1 cellular context compared by ENCODE assay signal in the genomic region with DNA sequence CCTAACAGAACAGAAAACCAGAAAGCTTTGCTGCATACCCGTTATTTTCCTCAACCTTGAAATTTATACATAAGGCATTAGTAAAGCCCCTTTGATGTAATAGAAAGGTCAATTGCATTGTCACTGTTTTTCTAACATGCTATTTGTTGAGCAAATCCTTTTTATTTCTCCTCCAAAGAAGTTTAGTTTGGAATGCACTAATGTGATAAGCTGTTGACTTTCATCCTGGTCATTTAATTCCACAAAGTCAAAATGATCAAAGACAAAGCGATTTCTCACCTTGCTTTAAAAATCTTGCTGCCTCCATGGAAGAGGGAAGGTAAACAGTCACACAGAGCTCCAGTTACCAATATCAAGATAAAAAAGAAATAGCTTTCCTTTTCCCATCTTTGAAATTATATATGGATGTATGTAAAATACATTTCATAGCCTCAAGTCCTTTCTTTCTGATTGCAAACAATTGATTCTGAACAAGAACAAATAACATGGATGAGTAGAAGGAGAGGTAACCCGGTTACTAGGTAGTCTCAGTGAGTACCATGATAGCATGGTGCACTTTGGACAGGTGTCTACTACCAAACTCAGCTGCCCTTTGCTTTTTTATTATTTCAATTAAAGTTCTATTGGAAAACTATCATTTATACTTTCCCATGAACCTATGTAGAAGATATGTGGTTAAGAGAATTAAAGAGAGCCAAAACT.
A peak's percentile ranks its signal among the peaks of the same experiment; 100 is the strongest.
TF ChIP-seq lines count a peak whose summit lies in the region.

No MANE protein-coding gene starts in this region.

TF ChIP-seq in HepG2, 621 proteins besides CTCF, POLR2A, EP300 and RAD21 (continued from another document and continues in another):
- TF ChIP-seq REPIN1 (CRISPR knock-in tag; IDR thresholded peaks at IDR 0.05; ENCODE audit: borderline replicate concordance, low read depth) (no peak), DMAP1 (CRISPR knock-in tag; IDR thresholded peaks at IDR 0.05) (no peak), ZBTB7A (CRISPR knock-in tag; IDR thresholded peaks at IDR 0.05) (no peak), AHR (CRISPR knock-in tag; IDR thresholded peaks at IDR 0.05) (no peak), NFIB (CRISPR knock-in tag; IDR thresholded peaks at IDR 0.05; ENCODE audit: borderline replicate concordance) (no peak), SMAD9 (CRISPR knock-in tag; IDR thresholded peaks at IDR 0.05) (no peak), ZNF558 (CRISPR knock-in tag; IDR thresholded peaks at IDR 0.05; ENCODE audit: borderline replicate concordance) (no peak), THYN1 (CRISPR knock-in tag; IDR thresholded peaks at IDR 0.05; ENCODE audit: borderline replicate concordance, low read depth) (peak; percentile 29; the same call in 1 of the 2 replicates), NFIC (IDR thresholded peaks at IDR 0.05; ENCODE audit: low read length) (peak; percentile 94), ZNF891 (CRISPR knock-in tag; IDR thresholded peaks at IDR 0.05) (no peak), HMG20B (CRISPR knock-in tag; conservative IDR thresholded peaks at IDR 0.05) (peak; percentile 86), ZNF615 (CRISPR knock-in tag; IDR thresholded peaks at IDR 0.05; ENCODE audit: borderline replicate concordance) (no peak), ZFP36L1 (CRISPR knock-in tag; IDR thresholded peaks at IDR 0.05) (no peak), ZNF543 (CRISPR knock-in tag; IDR thresholded peaks at IDR 0.05) (no peak), FOXA3 (CRISPR knock-in tag; IDR thresholded peaks at IDR 0.05) (peak; percentile 77), KAT8 (CRISPR knock-in tag; IDR thresholded peaks at IDR 0.05) (peak; percentile 14; the same call in 1 of the 2 replicates), ZNF441 (CRISPR knock-in tag; IDR thresholded peaks at IDR 0.05; ENCODE audit: borderline replicate concordance) (no peak), ZNF232 (CRISPR knock-in tag; IDR thresholded peaks at IDR 0.05; ENCODE audit: borderline replicate concordance) (no peak), ZNF563 (CRISPR knock-in tag; IDR thresholded peaks at IDR 0.05) (no peak), ZNF446 (CRISPR knock-in tag; IDR thresholded peaks at IDR 0.05) (no peak), JARID2 (CRISPR knock-in tag; IDR thresholded peaks at IDR 0.05; ENCODE audit: insufficient replicate concordance) (no peak), HNRNPUL1 (IDR thresholded peaks at IDR 0.05; ENCODE audit: low read depth, low read length) (no peak), CBX5 (CRISPR knock-in tag; IDR thresholded peaks at IDR 0.05; ENCODE audit: borderline replicate concordance) (no peak), RXRA (CRISPR knock-in tag; IDR thresholded peaks at IDR 0.05) (no peak), FOXM1 (CRISPR knock-in tag; IDR thresholded peaks at IDR 0.05) (no peak), ZNF570 (CRISPR knock-in tag; IDR thresholded peaks at IDR 0.05; ENCODE audit: borderline replicate concordance) (no peak), SOX6 (IDR thresholded peaks at IDR 0.05) (no peak), SOX6 (CRISPR knock-in tag; IDR thresholded peaks at IDR 0.05) (peak; percentile 90), CENPX (CRISPR knock-in tag; IDR thresholded peaks at IDR 0.05) (no peak), ZNF253 (CRISPR knock-in tag; IDR thresholded peaks at IDR 0.05; ENCODE audit: borderline replicate concordance) (no peak), ZNF331 (CRISPR knock-in tag; IDR thresholded peaks at IDR 0.05) (peak; percentile 98), KLF11 (CRISPR knock-in tag; IDR thresholded peaks at IDR 0.05) (no peak)
- TF ChIP-seq, protein P1, sequence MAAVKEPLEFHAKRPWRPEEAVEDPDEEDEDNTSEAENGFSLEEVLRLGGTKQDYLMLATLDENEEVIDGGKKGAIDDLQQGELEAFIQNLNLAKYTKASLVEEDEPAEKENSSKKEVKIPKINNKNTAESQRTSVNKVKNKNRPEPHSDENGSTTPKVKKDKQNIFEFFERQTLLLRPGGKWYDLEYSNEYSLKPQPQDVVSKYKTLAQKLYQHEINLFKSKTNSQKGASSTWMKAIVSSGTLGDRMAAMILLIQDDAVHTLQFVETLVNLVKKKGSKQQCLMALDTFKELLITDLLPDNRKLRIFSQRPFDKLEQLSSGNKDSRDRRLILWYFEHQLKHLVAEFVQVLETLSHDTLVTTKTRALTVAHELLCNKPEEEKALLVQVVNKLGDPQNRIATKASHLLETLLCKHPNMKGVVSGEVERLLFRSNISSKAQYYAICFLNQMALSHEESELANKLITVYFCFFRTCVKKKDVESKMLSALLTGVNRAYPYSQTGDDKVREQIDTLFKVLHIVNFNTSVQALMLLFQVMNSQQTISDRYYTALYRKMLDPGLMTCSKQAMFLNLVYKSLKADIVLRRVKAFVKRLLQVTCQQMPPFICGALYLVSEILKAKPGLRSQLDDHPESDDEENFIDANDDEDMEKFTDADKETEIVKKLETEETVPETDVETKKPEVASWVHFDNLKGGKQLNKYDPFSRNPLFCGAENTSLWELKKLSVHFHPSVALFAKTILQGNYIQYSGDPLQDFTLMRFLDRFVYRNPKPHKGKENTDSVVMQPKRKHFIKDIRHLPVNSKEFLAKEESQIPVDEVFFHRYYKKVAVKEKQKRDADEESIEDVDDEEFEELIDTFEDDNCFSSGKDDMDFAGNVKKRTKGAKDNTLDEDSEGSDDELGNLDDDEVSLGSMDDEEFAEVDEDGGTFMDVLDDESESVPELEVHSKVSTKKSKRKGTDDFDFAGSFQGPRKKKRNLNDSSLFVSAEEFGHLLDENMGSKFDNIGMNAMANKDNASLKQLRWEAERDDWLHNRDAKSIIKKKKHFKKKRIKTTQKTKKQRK (IDR thresholded peaks at IDR 0.05; ENCODE audit: low read length) = no peak
- TF ChIP-seq, protein P2, sequence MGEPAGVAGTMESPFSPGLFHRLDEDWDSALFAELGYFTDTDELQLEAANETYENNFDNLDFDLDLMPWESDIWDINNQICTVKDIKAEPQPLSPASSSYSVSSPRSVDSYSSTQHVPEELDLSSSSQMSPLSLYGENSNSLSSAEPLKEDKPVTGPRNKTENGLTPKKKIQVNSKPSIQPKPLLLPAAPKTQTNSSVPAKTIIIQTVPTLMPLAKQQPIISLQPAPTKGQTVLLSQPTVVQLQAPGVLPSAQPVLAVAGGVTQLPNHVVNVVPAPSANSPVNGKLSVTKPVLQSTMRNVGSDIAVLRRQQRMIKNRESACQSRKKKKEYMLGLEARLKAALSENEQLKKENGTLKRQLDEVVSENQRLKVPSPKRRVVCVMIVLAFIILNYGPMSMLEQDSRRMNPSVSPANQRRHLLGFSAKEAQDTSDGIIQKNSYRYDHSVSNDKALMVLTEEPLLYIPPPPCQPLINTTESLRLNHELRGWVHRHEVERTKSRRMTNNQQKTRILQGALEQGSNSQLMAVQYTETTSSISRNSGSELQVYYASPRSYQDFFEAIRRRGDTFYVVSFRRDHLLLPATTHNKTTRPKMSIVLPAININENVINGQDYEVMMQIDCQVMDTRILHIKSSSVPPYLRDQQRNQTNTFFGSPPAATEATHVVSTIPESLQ (CRISPR knock-in tag; conservative IDR thresholded peaks at IDR 0.05) = no peak
- TF ChIP-seq, protein P3, sequence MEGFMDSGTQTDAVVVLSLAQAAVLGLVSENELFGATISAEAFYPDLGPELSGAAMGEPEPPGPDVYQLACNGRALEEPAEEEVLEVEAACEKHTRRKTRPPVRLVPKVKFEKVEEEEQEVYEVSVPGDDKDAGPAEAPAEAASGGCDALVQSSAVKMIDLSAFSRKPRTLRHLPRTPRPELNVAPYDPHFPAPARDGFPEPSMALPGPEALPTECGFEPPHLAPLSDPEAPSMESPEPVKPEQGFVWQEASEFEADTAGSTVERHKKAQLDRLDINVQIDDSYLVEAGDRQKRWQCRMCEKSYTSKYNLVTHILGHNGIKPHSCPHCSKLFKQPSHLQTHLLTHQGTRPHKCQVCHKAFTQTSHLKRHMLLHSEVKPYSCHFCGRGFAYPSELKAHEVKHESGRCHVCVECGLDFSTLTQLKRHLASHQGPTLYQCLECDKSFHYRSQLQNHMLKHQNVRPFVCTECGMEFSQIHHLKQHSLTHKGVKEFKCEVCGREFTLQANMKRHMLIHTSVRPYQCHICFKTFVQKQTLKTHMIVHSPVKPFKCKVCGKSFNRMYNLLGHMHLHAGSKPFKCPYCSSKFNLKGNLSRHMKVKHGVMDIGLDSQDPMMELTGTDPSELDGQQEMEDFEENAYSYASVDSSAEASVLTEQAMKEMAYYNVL (CRISPR knock-in tag; IDR thresholded peaks at IDR 0.05; ENCODE audit: borderline replicate concordance) = peak; percentile 92
- TF ChIP-seq, protein P4, sequence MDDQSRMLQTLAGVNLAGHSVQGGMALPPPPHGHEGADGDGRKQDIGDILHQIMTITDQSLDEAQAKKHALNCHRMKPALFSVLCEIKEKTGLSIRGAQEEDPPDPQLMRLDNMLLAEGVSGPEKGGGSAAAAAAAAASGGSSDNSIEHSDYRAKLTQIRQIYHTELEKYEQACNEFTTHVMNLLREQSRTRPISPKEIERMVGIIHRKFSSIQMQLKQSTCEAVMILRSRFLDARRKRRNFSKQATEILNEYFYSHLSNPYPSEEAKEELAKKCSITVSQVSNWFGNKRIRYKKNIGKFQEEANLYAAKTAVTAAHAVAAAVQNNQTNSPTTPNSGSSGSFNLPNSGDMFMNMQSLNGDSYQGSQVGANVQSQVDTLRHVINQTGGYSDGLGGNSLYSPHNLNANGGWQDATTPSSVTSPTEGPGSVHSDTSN (CRISPR knock-in tag; IDR thresholded peaks at IDR 0.05; ENCODE audit: borderline replicate concordance) = no peak
- TF ChIP-seq, protein P5, sequence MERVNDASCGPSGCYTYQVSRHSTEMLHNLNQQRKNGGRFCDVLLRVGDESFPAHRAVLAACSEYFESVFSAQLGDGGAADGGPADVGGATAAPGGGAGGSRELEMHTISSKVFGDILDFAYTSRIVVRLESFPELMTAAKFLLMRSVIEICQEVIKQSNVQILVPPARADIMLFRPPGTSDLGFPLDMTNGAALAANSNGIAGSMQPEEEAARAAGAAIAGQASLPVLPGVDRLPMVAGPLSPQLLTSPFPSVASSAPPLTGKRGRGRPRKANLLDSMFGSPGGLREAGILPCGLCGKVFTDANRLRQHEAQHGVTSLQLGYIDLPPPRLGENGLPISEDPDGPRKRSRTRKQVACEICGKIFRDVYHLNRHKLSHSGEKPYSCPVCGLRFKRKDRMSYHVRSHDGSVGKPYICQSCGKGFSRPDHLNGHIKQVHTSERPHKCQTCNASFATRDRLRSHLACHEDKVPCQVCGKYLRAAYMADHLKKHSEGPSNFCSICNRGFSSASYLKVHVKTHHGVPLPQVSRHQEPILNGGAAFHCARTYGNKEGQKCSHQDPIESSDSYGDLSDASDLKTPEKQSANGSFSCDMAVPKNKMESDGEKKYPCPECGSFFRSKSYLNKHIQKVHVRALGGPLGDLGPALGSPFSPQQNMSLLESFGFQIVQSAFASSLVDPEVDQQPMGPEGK (CRISPR knock-in tag; IDR thresholded peaks at IDR 0.05) = peak; percentile 9; the same call in 1 of the 2 replicates
- TF ChIP-seq, protein P6, sequence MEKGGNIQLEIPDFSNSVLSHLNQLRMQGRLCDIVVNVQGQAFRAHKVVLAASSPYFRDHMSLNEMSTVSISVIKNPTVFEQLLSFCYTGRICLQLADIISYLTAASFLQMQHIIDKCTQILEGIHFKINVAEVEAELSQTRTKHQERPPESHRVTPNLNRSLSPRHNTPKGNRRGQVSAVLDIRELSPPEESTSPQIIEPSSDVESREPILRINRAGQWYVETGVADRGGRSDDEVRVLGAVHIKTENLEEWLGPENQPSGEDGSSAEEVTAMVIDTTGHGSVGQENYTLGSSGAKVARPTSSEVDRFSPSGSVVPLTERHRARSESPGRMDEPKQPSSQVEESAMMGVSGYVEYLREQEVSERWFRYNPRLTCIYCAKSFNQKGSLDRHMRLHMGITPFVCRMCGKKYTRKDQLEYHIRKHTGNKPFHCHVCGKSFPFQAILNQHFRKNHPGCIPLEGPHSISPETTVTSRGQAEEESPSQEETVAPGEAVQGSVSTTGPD (CRISPR knock-in tag; IDR thresholded peaks at IDR 0.05) = no peak
- TF ChIP-seq, protein P7, sequence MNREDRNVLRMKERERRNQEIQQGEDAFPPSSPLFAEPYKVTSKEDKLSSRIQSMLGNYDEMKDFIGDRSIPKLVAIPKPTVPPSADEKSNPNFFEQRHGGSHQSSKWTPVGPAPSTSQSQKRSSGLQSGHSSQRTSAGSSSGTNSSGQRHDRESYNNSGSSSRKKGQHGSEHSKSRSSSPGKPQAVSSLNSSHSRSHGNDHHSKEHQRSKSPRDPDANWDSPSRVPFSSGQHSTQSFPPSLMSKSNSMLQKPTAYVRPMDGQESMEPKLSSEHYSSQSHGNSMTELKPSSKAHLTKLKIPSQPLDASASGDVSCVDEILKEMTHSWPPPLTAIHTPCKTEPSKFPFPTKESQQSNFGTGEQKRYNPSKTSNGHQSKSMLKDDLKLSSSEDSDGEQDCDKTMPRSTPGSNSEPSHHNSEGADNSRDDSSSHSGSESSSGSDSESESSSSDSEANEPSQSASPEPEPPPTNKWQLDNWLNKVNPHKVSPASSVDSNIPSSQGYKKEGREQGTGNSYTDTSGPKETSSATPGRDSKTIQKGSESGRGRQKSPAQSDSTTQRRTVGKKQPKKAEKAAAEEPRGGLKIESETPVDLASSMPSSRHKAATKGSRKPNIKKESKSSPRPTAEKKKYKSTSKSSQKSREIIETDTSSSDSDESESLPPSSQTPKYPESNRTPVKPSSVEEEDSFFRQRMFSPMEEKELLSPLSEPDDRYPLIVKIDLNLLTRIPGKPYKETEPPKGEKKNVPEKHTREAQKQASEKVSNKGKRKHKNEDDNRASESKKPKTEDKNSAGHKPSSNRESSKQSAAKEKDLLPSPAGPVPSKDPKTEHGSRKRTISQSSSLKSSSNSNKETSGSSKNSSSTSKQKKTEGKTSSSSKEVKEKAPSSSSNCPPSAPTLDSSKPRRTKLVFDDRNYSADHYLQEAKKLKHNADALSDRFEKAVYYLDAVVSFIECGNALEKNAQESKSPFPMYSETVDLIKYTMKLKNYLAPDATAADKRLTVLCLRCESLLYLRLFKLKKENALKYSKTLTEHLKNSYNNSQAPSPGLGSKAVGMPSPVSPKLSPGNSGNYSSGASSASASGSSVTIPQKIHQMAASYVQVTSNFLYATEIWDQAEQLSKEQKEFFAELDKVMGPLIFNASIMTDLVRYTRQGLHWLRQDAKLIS (CRISPR knock-in tag; IDR thresholded peaks at IDR 0.05) = no peak
- TF ChIP-seq, protein P8, sequence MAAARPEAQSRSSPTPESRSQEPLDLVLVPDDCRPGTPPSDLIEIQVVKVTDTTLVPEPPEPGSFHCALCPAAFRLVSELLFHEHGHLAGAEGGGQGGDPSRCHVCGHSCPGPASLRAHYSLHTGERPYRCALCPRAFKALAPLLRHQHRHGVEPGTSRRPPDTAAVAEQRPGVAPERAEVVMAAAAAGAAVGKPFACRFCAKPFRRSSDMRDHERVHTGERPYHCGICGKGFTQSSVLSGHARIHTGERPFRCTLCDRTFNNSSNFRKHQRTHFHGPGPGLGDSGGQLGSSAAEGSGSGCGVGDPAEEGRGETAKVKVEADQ (CRISPR knock-in tag; IDR thresholded peaks at IDR 0.05; ENCODE audit: borderline replicate concordance) = no peak
- TF ChIP-seq, protein P9, sequence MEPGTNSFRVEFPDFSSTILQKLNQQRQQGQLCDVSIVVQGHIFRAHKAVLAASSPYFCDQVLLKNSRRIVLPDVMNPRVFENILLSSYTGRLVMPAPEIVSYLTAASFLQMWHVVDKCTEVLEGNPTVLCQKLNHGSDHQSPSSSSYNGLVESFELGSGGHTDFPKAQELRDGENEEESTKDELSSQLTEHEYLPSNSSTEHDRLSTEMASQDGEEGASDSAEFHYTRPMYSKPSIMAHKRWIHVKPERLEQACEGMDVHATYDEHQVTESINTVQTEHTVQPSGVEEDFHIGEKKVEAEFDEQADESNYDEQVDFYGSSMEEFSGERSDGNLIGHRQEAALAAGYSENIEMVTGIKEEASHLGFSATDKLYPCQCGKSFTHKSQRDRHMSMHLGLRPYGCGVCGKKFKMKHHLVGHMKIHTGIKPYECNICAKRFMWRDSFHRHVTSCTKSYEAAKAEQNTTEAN (CRISPR knock-in tag; conservative IDR thresholded peaks at IDR 0.05) = no peak
